8 cellular contexts compared by ENCODE assay signal in genomic region chr9:113620377-113621161, GRCh38.
DNase-seq lines count a peak whose midpoint lies in the region; ATAC-seq and TF ChIP-seq lines count a peak whose summit lies in the region.

No MANE protein-coding gene starts in this region.

- H3K9me3 Mint-ChIP-seq in nephron progenitor cell (no peaks in the 10 kb centered on the region), T-cell (no peaks in the 10 kb centered on the region)

- H3K27ac Mint-ChIP-seq in nephron progenitor cell (peak overlapping the region; percentile 98), T-cell (no peak overlapping the region)

- H3K4me3 Mint-ChIP-seq in nephron progenitor cell (no peak overlapping the region), T-cell (no peak overlapping the region)

- no peaks in the 10 kb centered on the region for H3K9me3 ChIP-seq in esophagus squamous epithelium

- ATAC-seq in Right ventricle myocardium inferior = peak; percentile 50
- ATAC-seq in GM21737 (IDR thresholded peaks at IDR 0.05; ENCODE audit: unreplicated experiment) = no peak
- no peak for ATAC-seq in T-cell (replicated peaks in 1 of 4)

- peak overlapping the region in 1 of 4 donors; percentile 3 for H3K4me3 ChIP-seq in esophagus squamous epithelium

- WGBS in esophagus squamous epithelium, 2 donors = 18 to 34% methylated on average over 9 to 11 of the region's 16 CpGs

- H3K27me3 Mint-ChIP-seq in nephron progenitor cell (ENCODE audit: low read depth, poor library complexity) = peaks cover 3% of the 10 kb centered on the region
- H3K27me3 Mint-ChIP-seq in T-cell = peaks cover 0 to 6% of the 10 kb centered on the region in 2 donors

- H3K4me1 Mint-ChIP-seq in nephron progenitor cell (peaks cover 79% of the 10 kb centered on the region), T-cell (peaks cover 0 to 8% (median 6%) of the 10 kb centered on the region in 3 donors)

- H3K36me3 Mint-ChIP-seq in nephron progenitor cell (ENCODE audit: low read depth) (no peaks in the 10 kb centered on the region), T-cell (no peaks in the 10 kb centered on the region)

- TF ChIP-seq CTCF in esophagus squamous epithelium (IDR thresholded peaks at IDR 0.05) (no peak), nephron progenitor cell (IDR thresholded peaks at IDR 0.05) (no peak)

- H3K27me3 ChIP-seq in esophagus squamous epithelium = peaks cover 0 to 10% (median 0%) of the 10 kb centered on the region in 4 donors

- H3K36me3 ChIP-seq in esophagus squamous epithelium = no peaks in the 10 kb centered on the region

- intact Hi-C loops in Right ventricle myocardium inferior (cut with DNase I) = loop anchor here (1.0 to 2.0 kb wide), 2 partner anchors 26 to 34 kb away; no protein-coding TSS in a partner anchor
- intact Hi-C loops in cardiac septum (cut with DNase I) = loop anchor here (1.0 to 2.0 kb wide), 3 partner anchors 10 to 34 kb away; no protein-coding TSS in a partner anchor
- intact Hi-C loops in esophagus squamous epithelium (cut with DNase I) = no loop called here

- no peak for TF ChIP-seq POLR2A in esophagus squamous epithelium (IDR thresholded peaks at IDR 0.05)

- DNase-seq in Right ventricle myocardium inferior (ENCODE audit: missing footprints) = no peak
- no peak for DNase-seq in cardiac septum (ENCODE audit: low spot score)
- peak; percentile 96 for DNase-seq in RPMI7951 (ENCODE audit: low read depth)
- DNase-seq in esophagus squamous epithelium (lab: John Stamatoyannopoulos, UW) = no peak
- peak; percentile 56 for DNase-seq in nephron progenitor cell
- DNase-seq in T-cell = no peak
- no peak for DNase-seq in D341Med (ENCODE audit: low spot score)

- H3K4me1 ChIP-seq in esophagus squamous epithelium = peaks cover 4 to 48% (median 21%) of the 10 kb centered on the region in 3 donors

- CTCF ChIA-PET in T-cell (lab: Charles Lee) = no interaction called here

- POLR2A ChIA-PET in T-cell (lab: Charles Lee) = no interaction called here

- peak overlapping the region; percentile 42 to 90 (median 68) for H3K27ac ChIP-seq in esophagus squamous epithelium

Comparison
In these comparisons a context has a peak if more than half of its experiments do, and no peak if none do; other contexts are left out.
1. DNase-seq: peak in RPMI7951 (single experiment) and nephron progenitor cell (single experiment); none in Right ventricle myocardium inferior (single experiment), cardiac septum (single experiment), esophagus squamous epithelium (single experiment), T-cell (0 of 34) and D341Med (single experiment).